ENCODE assay signal across 16 cellular contexts in genomic region chr15:100925480-100925879, GRCh38. TPM values are rescaled to one million over a fixed set of nuclear protein-coding genes. Genes with fewer than 3 reads are reported as not detected.
DNase-seq lines count a peak whose midpoint lies in the region; ATAC-seq and TF ChIP-seq lines count a peak whose summit lies in the region.
"Had no signal": no experiment of that assay in that cellular context is flagged by ENCODE, and none has a peak within 500 bp of the region (broad histone marks: within the 10 kb centered on the region; RNA-seq: fewer than 3 reads in every experiment).

No MANE protein-coding gene starts in this region.

- CTCF ChIA-PET in Panc1 (lab: Charles Lee), result no interaction called here
- CTCF ChIA-PET in Caco-2 (lab: Charles Lee), result no interaction called here

- 51 to 53% methylated on average over 8 of the region's 8 CpGs for WGBS in transverse colon (ENCODE audit: low coverage in 1 of 2), 2 donors

- H3K27me3 Mint-ChIP-seq in Caco-2 (ENCODE audit: insufficient read depth, unreplicated experiment), result no peaks in the 10 kb centered on the region
- H3K27me3 Mint-ChIP-seq: IgD-negative memory B cell had no signal

- TF ChIP-seq POLR2A in transverse colon (IDR thresholded peaks at IDR 0.05), result no peak

- peaks cover 21% of the 10 kb centered on the region for H3K4me1 Mint-ChIP-seq in Caco-2 (ENCODE audit: low read depth, unreplicated experiment)

- H3K9me3 Mint-ChIP-seq in Caco-2 (ENCODE audit: unreplicated experiment), result no peaks in the 10 kb centered on the region
- H3K9me3 Mint-ChIP-seq: CD4-positive, alpha-beta T cell; H9; IgD-negative memory B cell had no signal

- H3K4me1 ChIP-seq in Panc1 (ENCODE audit: control insufficient read depth, insufficient read depth, low read length) (peaks cover 55% of the 10 kb centered on the region), transverse colon (peaks cover 0 to 48% (median 16%) of the 10 kb centered on the region in 4 donors), Caco-2 (peaks cover 14% of the 10 kb centered on the region)

- ATAC-seq in Panc1 (no peak), GM21526 (IDR thresholded peaks at IDR 0.05; ENCODE audit: low FRiP score, unreplicated experiment) (no peak)

- TF ChIP-seq EP300 in transverse colon (IDR thresholded peaks at IDR 0.05; ENCODE audit: low read depth), result no peak

- BruUV-seq in Panc1 (replicated peaks; lab: Mats Ljungman, UMichigan) (TSS peak; percentile 14), Caco-2 (replicated peaks; lab: Mats Ljungman, UMichigan) (no TSS peak)

- H3K4me3 ChIP-seq in Panc1 (ENCODE audit: low read depth in 2 of 2, low read length in 2 of 2), result no peak overlapping the region
- H3K4me3 ChIP-seq in transverse colon, result no peak overlapping the region
- H3K4me3 ChIP-seq in Caco-2 (ENCODE audit: low read depth, low read length), result no peak overlapping the region
- H3K4me3 ChIP-seq: BLaER1 treated with 17β-estradiol and CSF1 and Interleukin-3, amounts not matched to agents 10 nM and 100 nM had no signal

- POLR2A ChIA-PET in Panc1 (lab: Charles Lee) (no interaction called here), Caco-2 (lab: Charles Lee) (no interaction called here)

- H3K27me3 ChIP-seq in Panc1 (ENCODE audit: control insufficient read depth, insufficient read depth, low read length) (no peaks in the 10 kb centered on the region), transverse colon (no peaks in the 10 kb centered on the region), Caco-2 (replicated peaks; ENCODE audit: control insufficient read depth, insufficient read depth, low read length) (no peaks in the 10 kb centered on the region)

- intact Hi-C loops in Panc1 (cut with micrococcal nuclease; ENCODE audit: unreplicated experiment) (no loop called here), transverse colon (cut with DNase I; ENCODE audit: low total_unique reads) (no loop called here), Caco-2 (cut with micrococcal nuclease; ENCODE audit: unreplicated experiment) (no loop called here)

- no peak overlapping the region for H3K4me3 Mint-ChIP-seq in Caco-2 (ENCODE audit: unreplicated experiment)
- H3K4me3 Mint-ChIP-seq: CD4-positive, alpha-beta T cell; H9; IgD-negative memory B cell had no signal

- DNase-seq in Panc1 (ENCODE audit: low read depth, low spot score), result no peak
- peak; percentile 11 for DNase-seq in ecto neural progenitor cell (ENCODE audit: low spot score)
- DNase-seq in transverse colon, result no peak
- no peak for DNase-seq in Caco-2
- DNase-seq in NK-92 treated with Interleukin-12 subunit alpha and Interleukin-12 subunit beta, amount 100 ng/mL, for 24 hours (lab: John Stamatoyannopoulos, UW), result no peak
- DNase-seq: 8988T; AML-193; CD4-positive, alpha-beta T cell; DMS79; EL; GOT3 had no signal

- H3K27ac ChIP-seq in C4-2B, result peak overlapping the region; percentile 14; the same call in 1 of the 2 replicates
- peak overlapping the region; percentile 99 for H3K27ac ChIP-seq in Panc1 (ENCODE audit: low read length)
- H3K27ac ChIP-seq in transverse colon, result peak overlapping the region; percentile 52 to 70 (median 60)
- H3K27ac ChIP-seq: BLaER1 treated with 17β-estradiol and CSF1 and Interleukin-3, amounts not matched to agents 10 nM and 100 nM had no signal

- peaks cover 22% of the 10 kb centered on the region for H3K36me3 ChIP-seq in Panc1 (ENCODE audit: control insufficient read depth, insufficient read depth, low read length)
- no peaks in the 10 kb centered on the region for H3K36me3 ChIP-seq in transverse colon
- H3K36me3 ChIP-seq in Caco-2 (ENCODE audit: control insufficient read depth, insufficient read depth, low read length), result no peaks in the 10 kb centered on the region; the same call in 1 of the 2 replicates

- TF ChIP-seq CTCF in C4-2B (conservative IDR thresholded peaks at IDR 0.05) (no peak), Panc1 (IDR thresholded peaks at IDR 0.05) (no peak), transverse colon (IDR thresholded peaks at IDR 0.05) (no peak), Caco-2 (IDR thresholded peaks at IDR 0.05; ENCODE audit: insufficient read depth in 1 of 2, low read depth in 1 of 2, low read length in 1 of 2, severe bottlenecking in 1 of 2, unreplicated experiment in 1 of 2) (no peak)

- no peaks in the 10 kb centered on the region for H3K9me3 ChIP-seq in Panc1 (ENCODE audit: control insufficient read depth, insufficient read depth, low read depth, low read length)
- no peaks in the 10 kb centered on the region for H3K9me3 ChIP-seq in transverse colon
- no peaks in the 10 kb centered on the region for H3K9me3 ChIP-seq in Caco-2
- H3K9me3 ChIP-seq: BLaER1 treated with 17β-estradiol and CSF1 and Interleukin-3, amounts not matched to agents 10 nM and 100 nM had no signal

- in situ Hi-C loops in Panc1 (cut with HindIII; ENCODE audit: low pct_unique_long_range_greater_than_20kb, low sequenced_read_pairs), result no loop called here
- in situ Hi-C loops in transverse colon (cut with MboI; ENCODE audit: low pct_ligation_motif_present in 1 of 4, low pct_unique_long_range_greater_than_20kb in 1 of 4, low sequenced_read_pairs in 3 of 4), result loop anchor here in 1 of 4 donors (5.0 kb wide), 1 partner anchor 77 kb away; no protein-coding TSS in a partner anchor

- H3K36me3 Mint-ChIP-seq in Caco-2 (ENCODE audit: insufficient read depth, unreplicated experiment), result peaks cover 12% of the 10 kb centered on the region

- H3K27ac Mint-ChIP-seq in Caco-2 (ENCODE audit: unreplicated experiment), result no peak overlapping the region
- H3K27ac Mint-ChIP-seq: CD4-positive, alpha-beta T cell; H9; IgD-negative memory B cell had no signal

RNA-seq across cellular contexts. Expression of gene LRRK1, which starts 6.3 kb away (rescaled TPM):
- total RNA-seq in Panc1 (2021; ENCODE audit: unreplicated experiment), result 88.0 TPM
- polyA plus RNA-seq in Panc1 (2012; ENCODE audit: insufficient read length), result 55.0 TPM
- total RNA-seq in transverse colon, result 100 to 1,000 TPM in 2 of 4 donors, 10 to 100 TPM in 2; 52.7 to 107 (median 82.7) TPM
- 9.2 and 12.0 TPM in 2 replicates for total RNA-seq in Caco-2 (2022)

RNA-seq across cellular contexts. Expression of gene ALDH1A3, which starts 45.8 kb away (rescaled TPM):
- 143 TPM for total RNA-seq in Panc1 (2021; ENCODE audit: unreplicated experiment)
- polyA plus RNA-seq in Panc1 (2012; ENCODE audit: insufficient read length), result 320 TPM
- total RNA-seq in transverse colon, result 10 to 100 TPM in 3 of 4 donors, 1 to 10 TPM in 1; 6.7 to 39.4 (median 17.9) TPM
- 3.9 and 6.6 TPM in 2 replicates for total RNA-seq in Caco-2 (2022)
- total RNA-seq: CD4-positive, alpha-beta T cell had no signal
- polyA plus RNA-seq: IgD-negative memory B cell had no signal

Comparison
In these comparisons a context has a peak if more than half of its experiments do, and no peak if none do; other contexts are left out.
1. H3K27ac ChIP-seq: peak in every context shown above with its lines; median percentile 99 in Panc1; 60 in transverse colon; 14 in C4-2B.